Comparison of ENCODE assay signal across 16 cellular contexts in the genomic region with DNA sequence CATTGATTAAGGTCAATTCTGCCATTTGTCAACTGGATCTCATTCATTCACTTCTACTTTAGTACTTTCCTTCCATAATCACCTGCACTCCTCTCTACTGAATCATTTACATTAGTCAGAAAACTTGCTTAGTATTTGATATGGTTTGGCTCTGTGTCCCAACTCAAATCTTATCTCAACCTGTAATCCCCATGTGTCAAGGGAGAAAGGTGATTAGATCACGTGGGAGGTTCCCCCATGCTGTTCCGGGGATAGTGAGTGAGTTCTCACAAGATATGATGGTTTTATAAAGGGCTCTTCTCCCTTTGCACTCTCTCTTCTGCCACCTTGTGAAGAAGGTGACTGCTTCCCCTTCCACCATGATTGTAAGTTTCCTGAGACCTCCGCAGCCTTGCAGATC. TPM values are rescaled to one million over a fixed set of nuclear protein-coding genes. Genes with fewer than 3 reads are reported as not detected.
DNase-seq lines count a peak whose midpoint lies in the region; ATAC-seq, FAIRE-seq and TF ChIP-seq lines count a peak whose summit lies in the region.
"Had no signal": no experiment of that assay in that cellular context is flagged by ENCODE, and none has a peak within 500 bp of the region (broad histone marks: within the 10 kb centered on the region; RNA-seq: fewer than 3 reads in every experiment).

No MANE protein-coding gene starts in this region.

- no peaks in the 10 kb centered on the region for H3K79me1 ChIP-seq in trophoblast cell (ENCODE audit: low read length)

- H3K36me3 ChIP-seq in mammary epithelial cell (ENCODE audit: insufficient read depth, low read length) = no peaks in the 10 kb centered on the region
- no peaks in the 10 kb centered on the region for H3K36me3 ChIP-seq in bronchial epithelial cell (ENCODE audit: control insufficient read depth, insufficient read depth, low read length)
- no peaks in the 10 kb centered on the region for H3K36me3 ChIP-seq in keratinocyte (ENCODE audit: control insufficient read depth in 2 of 2, extremely low read depth in 1 of 2, insufficient read depth in 2 of 2, low read length in 2 of 2)
- H3K36me3 ChIP-seq in smooth muscle cell (ENCODE audit: low read depth) = no peaks in the 10 kb centered on the region
- no peaks in the 10 kb centered on the region for H3K36me3 ChIP-seq in trophoblast cell (ENCODE audit: control insufficient read depth in 1 of 2, insufficient read depth in 2 of 2, low read length in 2 of 2)
- H3K36me3 ChIP-seq: BLaER1 had no signal

- peak overlapping the region; percentile 34 for H2AFZ ChIP-seq in mammary epithelial cell (ENCODE audit: low read depth, low read length)
- peak overlapping the region; percentile 39 for H2AFZ ChIP-seq in keratinocyte (ENCODE audit: control insufficient read depth, low read length)
- H2AFZ ChIP-seq in smooth muscle cell (ENCODE audit: low read depth) = no peak overlapping the region
- H2AFZ ChIP-seq in trophoblast cell (ENCODE audit: insufficient read depth, low read length, poor library complexity) = no peak overlapping the region

- peaks cover 13% of the 10 kb centered on the region for H3K4me1 Mint-ChIP-seq in MCF 10A (ENCODE audit: insufficient read depth, unreplicated experiment)

- no peak overlapping the region for H2BK12ac ChIP-seq in trophoblast cell (ENCODE audit: low read length)

- H3K27ac Mint-ChIP-seq in MCF 10A (ENCODE audit: low read depth, unreplicated experiment) = no peak overlapping the region
- H3K27ac Mint-ChIP-seq: CD8-positive, alpha-beta memory T cell; HFFc6 had no signal

- intact Hi-C loops in mammary epithelial cell (cut with micrococcal nuclease) (no loop called here), MCF 10A (cut with micrococcal nuclease) (no loop called here)

- H3K27me3 ChIP-seq in mammary epithelial cell (ENCODE audit: insufficient read depth, low read length) = no peaks in the 10 kb centered on the region
- H3K27me3 ChIP-seq in bronchial epithelial cell (ENCODE audit: control insufficient read depth, insufficient read depth, low read length) = no peaks in the 10 kb centered on the region
- H3K27me3 ChIP-seq in keratinocyte (ENCODE audit: control insufficient read depth, extremely low read depth, insufficient read depth, low read length) = no peaks in the 10 kb centered on the region
- no peaks in the 10 kb centered on the region for H3K27me3 ChIP-seq in smooth muscle cell (ENCODE audit: low read depth)
- H3K27me3 ChIP-seq in trophoblast cell (ENCODE audit: insufficient read depth, low read length) = no peaks in the 10 kb centered on the region
- H3K27me3 ChIP-seq: BLaER1 had no signal

- FAIRE-seq in bronchial epithelial cell (lab: Jason Lieb, UNC) (no peak), keratinocyte (lab: Jason Lieb, UNC) (peak; percentile 41)
- FAIRE-seq: GM19239 had no signal

- H4K12ac ChIP-seq in trophoblast cell (ENCODE audit: low read depth, low read length) = no peak overlapping the region

- H3K4me1 ChIP-seq in mammary epithelial cell (ENCODE audit: insufficient read depth, low read length) (peaks cover 26% of the 10 kb centered on the region), keratinocyte (ENCODE audit: control insufficient read depth, extremely low read depth, insufficient read depth, low read length) (peaks cover 34% of the 10 kb centered on the region), smooth muscle cell (ENCODE audit: low read depth) (no peaks in the 10 kb centered on the region), trophoblast cell (ENCODE audit: control insufficient read depth in 1 of 2, insufficient read depth in 2 of 2, low read length in 2 of 2) (peaks cover 0 to 2% of the 10 kb centered on the region in 2 experiments)

- no peaks in the 10 kb centered on the region for H3K9me1 ChIP-seq in keratinocyte (ENCODE audit: control insufficient read depth, extremely low read depth, insufficient read depth, low read length)

- WGBS in mammary epithelial cell (ENCODE audit: low coverage, missing lambda C conversion rate) = 46% methylated on average over 3 of the region's 3 CpGs
- WGBS in smooth muscle cell (ENCODE audit: low lambda C conversion rate) = 82% methylated on average over 3 of the region's 3 CpGs
- WGBS in trophoblast cell (ENCODE audit: extremely low coverage, insufficient coverage, insufficient read length) = no CpG with 5 or more reads among the region's 3 CpGs

- POLR2A ChIA-PET in MCF 10A (lab: Yijun Ruan, JAX) = no interaction called here

- H4K8ac ChIP-seq in trophoblast cell (ENCODE audit: low read depth, low read length) = no peak overlapping the region

- H3K4ac ChIP-seq in trophoblast cell (ENCODE audit: low read depth, low read length) = no peak overlapping the region

- H3K36me3 Mint-ChIP-seq in MCF 10A (ENCODE audit: insufficient read depth, unreplicated experiment) = no peaks in the 10 kb centered on the region
- H3K36me3 Mint-ChIP-seq: CD8-positive, alpha-beta memory T cell had no signal

- H3K4me3 Mint-ChIP-seq in MCF 10A (ENCODE audit: unreplicated experiment) = no peak overlapping the region
- H3K4me3 Mint-ChIP-seq: CD8-positive, alpha-beta memory T cell; HFFc6 had no signal

- H3K23ac ChIP-seq in trophoblast cell (ENCODE audit: low read length) = no peak overlapping the region

- dilution Hi-C loops in mammary epithelial cell (cut with HindIII; ENCODE audit: low sequenced_read_pairs) = no loop called here
- dilution Hi-C loops in keratinocyte (cut with MboI; ENCODE audit: extremely low pct_ligation_motif_present, low sequenced_read_pairs) = no loop called here

- H3K9me3 Mint-ChIP-seq in MCF 10A (ENCODE audit: unreplicated experiment) = no peaks in the 10 kb centered on the region
- H3K9me3 Mint-ChIP-seq: CD8-positive, alpha-beta memory T cell; HFFc6 had no signal

- no peak overlapping the region for H3K4me3 ChIP-seq in mammary epithelial cell (replicated peaks in 1 of 3; ENCODE audit: insufficient read depth in 1 of 3, low read depth in 2 of 3, low read length in 3 of 3)
- no peak overlapping the region for H3K4me3 ChIP-seq in bronchial epithelial cell (ENCODE audit: low read depth, low read length)
- no peak overlapping the region for H3K4me3 ChIP-seq in keratinocyte (ENCODE audit: control insufficient read depth in 2 of 3, extremely low read depth in 1 of 3, insufficient read depth in 2 of 3, low read depth in 1 of 3, low read length in 3 of 3)
- H3K4me3 ChIP-seq in smooth muscle cell = no peak overlapping the region
- H3K4me3 ChIP-seq in trophoblast cell (ENCODE audit: low read depth, low read length) = no peak overlapping the region
- H3K4me3 ChIP-seq: BLaER1 had no signal

- H3K9ac ChIP-seq in mammary epithelial cell (ENCODE audit: insufficient read depth, low read length) (no peak overlapping the region), keratinocyte (ENCODE audit: control insufficient read depth, extremely low read depth, insufficient read depth, low read length) (no peak overlapping the region), smooth muscle cell (ENCODE audit: low read depth) (no peak overlapping the region), trophoblast cell (ENCODE audit: low read length) (no peak overlapping the region)
- H3K9ac ChIP-seq: BLaER1 had no signal

- no peak overlapping the region for H2AK5ac ChIP-seq in trophoblast cell (ENCODE audit: low read length)

- H3K79me2 ChIP-seq in mammary epithelial cell (ENCODE audit: insufficient read depth, low read length) (no peaks in the 10 kb centered on the region), keratinocyte (ENCODE audit: control insufficient read depth, insufficient read depth, low read length) (no peaks in the 10 kb centered on the region), smooth muscle cell (ENCODE audit: low read depth) (no peaks in the 10 kb centered on the region), trophoblast cell (ENCODE audit: control insufficient read depth, insufficient read depth, low read length, poor library complexity) (no peaks in the 10 kb centered on the region)

- H3K9me3 ChIP-seq in mammary epithelial cell (replicated peaks; ENCODE audit: insufficient read depth, low read length) (no peaks in the 10 kb centered on the region), keratinocyte (ENCODE audit: control insufficient read depth, low read depth, low read length) (peaks cover 2% of the 10 kb centered on the region), smooth muscle cell (replicated peaks; ENCODE audit: low read depth) (no peaks in the 10 kb centered on the region), trophoblast cell (ENCODE audit: insufficient read depth, low read depth, low read length) (no peaks in the 10 kb centered on the region)

- CTCF ChIA-PET in mammary epithelial cell (lab: Charles Lee; ENCODE audit: low non-redundant PET) = no interaction called here
- CTCF ChIA-PET in MCF 10A (lab: Yijun Ruan, JAX) = interaction anchor here (0.8 to 1.0 kb wide), 2 partner anchors 10 to 67 kb away, joined by 3 read pairs; no protein-coding TSS in a partner anchor

- TF ChIP-seq CTCF in mammary epithelial cell (conservative IDR thresholded peaks at IDR 0.05 in 1 of 2, IDR thresholded peaks at IDR 0.05 in 1 of 2; ENCODE audit: extremely low read depth in 1 of 2, insufficient read depth in 1 of 2, low read depth in 1 of 2, low read length in 2 of 2) = no peak
- TF ChIP-seq CTCF in MCF 10A (IDR thresholded peaks at IDR 0.05; ENCODE audit: unreplicated experiment) = no peak
- TF ChIP-seq CTCF in bronchial epithelial cell (IDR thresholded peaks at IDR 0.05; ENCODE audit: insufficient read depth, low read length, severe bottlenecking) = no peak
- TF ChIP-seq CTCF in keratinocyte (optimal IDR thresholded peaks at IDR 0.05 in 1 of 3, IDR thresholded peaks at IDR 0.05 in 1 of 3, conservative IDR thresholded peaks at IDR 0.05 in 1 of 3; ENCODE audit: extremely low read depth in 1 of 3, insufficient read depth in 2 of 3, low read length in 3 of 3) = no peak
- TF ChIP-seq CTCF in smooth muscle cell (IDR thresholded peaks at IDR 0.05; ENCODE audit: borderline replicate concordance, insufficient read depth, poor library complexity, severe bottlenecking) = no peak

- H3K14ac ChIP-seq in trophoblast cell (ENCODE audit: low read length) = no peak overlapping the region

- H4K91ac ChIP-seq in trophoblast cell (ENCODE audit: low read depth, low read length) = no peak overlapping the region

- H3K27ac ChIP-seq in mammary epithelial cell (ENCODE audit: insufficient read depth, low read depth, low read length) = no peak overlapping the region
- H3K27ac ChIP-seq in keratinocyte (ENCODE audit: control insufficient read depth, insufficient read depth, low read length) = no peak overlapping the region
- no peak overlapping the region for H3K27ac ChIP-seq in smooth muscle cell (ENCODE audit: low read depth)
- no peak overlapping the region for H3K27ac ChIP-seq in trophoblast cell (ENCODE audit: low read depth, low read length)
- H3K27ac ChIP-seq: BLaER1 had no signal

- H2BK120ac ChIP-seq in trophoblast cell (ENCODE audit: insufficient read depth, low read length, poor library complexity) = no peak overlapping the region

- no TSS peak for BruUV-seq in mammary epithelial cell (replicated peaks; lab: Mats Ljungman, UMichigan)
- BruUV-seq in MCF 10A (replicated peaks; lab: Mats Ljungman, UMichigan) = no TSS peak

- no peak overlapping the region for H2BK5ac ChIP-seq in trophoblast cell (ENCODE audit: low read depth, low read length, poor library complexity)

- H3K27me3 Mint-ChIP-seq in MCF 10A (ENCODE audit: insufficient read depth, unreplicated experiment) = no peaks in the 10 kb centered on the region

- H3K18ac ChIP-seq in trophoblast cell (ENCODE audit: low read length) = no peak overlapping the region

- no peaks in the 10 kb centered on the region for H3F3A ChIP-seq in smooth muscle cell (ENCODE audit: low read depth)

- H4K20me1 ChIP-seq in mammary epithelial cell (ENCODE audit: insufficient read depth, low read length) (no peaks in the 10 kb centered on the region), keratinocyte (ENCODE audit: control insufficient read depth, extremely low read depth, insufficient read depth, low read length) (no peaks in the 10 kb centered on the region), smooth muscle cell (ENCODE audit: low read depth) (no peaks in the 10 kb centered on the region)
- H4K20me1 ChIP-seq: BLaER1 had no signal

- DNase-seq in mammary epithelial cell (no peak), MCF 10A (ENCODE audit: unreplicated experiment) (no peak), bronchial epithelial cell (ENCODE audit: low read depth) (peak; percentile 55), keratinocyte (ENCODE audit: low read depth, low spot score) (no peak), smooth muscle cell (lab: John Stamatoyannopoulos, UW; ENCODE audit: unreplicated experiment) (no peak), trophoblast cell (no peak)
- DNase-seq: 8988T; AML-193; CD8-positive, alpha-beta memory T cell; DMS53; GF-D8; HCEC 1CT; HFFc6 had no signal

- in situ Hi-C loops in mammary epithelial cell (cut with MboI; ENCODE audit: low sequenced_read_pairs in 2 of 2) = no loop called here

- ATAC-seq in GM21825 (IDR thresholded peaks at IDR 0.05; ENCODE audit: unreplicated experiment) = no peak

- H3K4me2 ChIP-seq in mammary epithelial cell (ENCODE audit: insufficient read depth, low read depth, low read length) = no peak overlapping the region
- H3K4me2 ChIP-seq in keratinocyte (ENCODE audit: control insufficient read depth, extremely low read depth, insufficient read depth, low read depth, low read length) = no peak overlapping the region
- H3K4me2 ChIP-seq in smooth muscle cell = no peak overlapping the region
- H3K4me2 ChIP-seq in trophoblast cell (ENCODE audit: low read length) = no peak overlapping the region
- H3K4me2 ChIP-seq: BLaER1 had no signal

RNA-seq across cellular contexts. Expression of gene UGCG, which starts 23.7 kb away (rescaled TPM):
- total RNA-seq in mammary epithelial cell (10 to 100 TPM; 44.8 to 51.2 TPM), MCF 10A (2022) (29.5 and 31.4 TPM in 2 replicates), bronchial epithelial cell (53.9 and 65.0 TPM in 2 replicates), smooth muscle cell (34.0 and 56.0 TPM in 2 replicates)
- polyA plus RNA-seq in mammary epithelial cell (21.6 TPM), keratinocyte (29.0 to 49.8 TPM (median 30.1 TPM) in 3 replicates), smooth muscle cell (18.8 and 21.3 TPM in 2 replicates)
- polyA minus RNA-seq in mammary epithelial cell (21.4 TPM), keratinocyte (11.8 to 40.9 TPM (median 19.6 TPM) in 3 replicates)
- polyA plus RNA-seq in keratinocyte (2011; ENCODE audit: low read depth) = 145 TPM
- polyA plus RNA-seq in keratinocyte (2011; cell fraction: cytosol; rRNA removed) = 13.4 and 26.8 TPM in 2 replicates
- 33.9 and 53.9 TPM in 2 replicates for polyA plus RNA-seq in keratinocyte (2011; cell fraction: nucleus; rRNA removed)
- 21.3 and 63.4 TPM in 2 replicates for polyA plus RNA-seq in keratinocyte (2012; ENCODE audit: low replicate concordance)
- polyA minus RNA-seq in keratinocyte (2011; cell fraction: cytosol; rRNA and poly(A)+ RNA removed) = 46.6 TPM
- 46.6 and 79.5 TPM in 2 replicates for polyA minus RNA-seq in keratinocyte (2011; cell fraction: nucleus; rRNA and poly(A)+ RNA removed)
- 14.9 and 15.5 TPM in 2 replicates for polyA plus RNA-seq in trophoblast cell (2013)

Comparison
In these comparisons a context has a peak if more than half of its experiments do, and no peak if none do; other contexts are left out.
1. H2AFZ ChIP-seq: peak in mammary epithelial cell (single experiment) and keratinocyte (single experiment); none in smooth muscle cell (single experiment) and trophoblast cell (single experiment).